Comparison of ENCODE assay signal across 10 cellular contexts in the genomic region with DNA sequence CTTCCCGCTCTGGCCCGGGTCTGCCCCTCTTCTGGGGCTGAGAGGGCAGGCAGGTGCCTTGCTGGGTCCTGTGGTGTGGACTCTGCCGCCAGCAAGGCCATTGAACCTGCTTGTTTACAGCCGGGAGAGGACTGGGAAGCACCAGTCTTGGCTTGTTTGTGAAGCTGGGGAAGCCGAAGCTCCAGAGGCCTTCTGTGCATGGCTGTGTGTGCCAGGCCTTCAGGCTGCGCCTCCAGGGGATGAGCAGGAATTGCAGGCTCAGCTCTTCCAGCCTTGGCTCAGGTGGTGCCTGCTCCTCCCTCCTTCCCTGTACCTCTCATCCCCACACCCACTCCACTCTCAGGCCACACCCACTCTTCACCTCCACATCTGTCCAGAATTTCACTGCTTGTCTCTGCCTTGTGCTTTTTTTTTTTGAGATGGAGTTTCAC. TPM values are rescaled to one million over a fixed set of nuclear protein-coding genes. Genes with fewer than 3 reads are reported as not detected.
DNase-seq lines count a peak whose midpoint lies in the region; ATAC-seq and TF ChIP-seq lines count a peak whose summit lies in the region.
"Had no signal": no experiment of that assay in that cellular context is flagged by ENCODE, and none has a peak within 500 bp of the region (broad histone marks: within the 10 kb centered on the region; RNA-seq: fewer than 3 reads in every experiment).

No MANE protein-coding gene starts in this region.

- TF ChIP-seq CTCF in brain (conservative IDR thresholded peaks at IDR 0.05) (no peak), mucosa of descending colon (IDR thresholded peaks at IDR 0.05) (no peak), GM13976 (IDR thresholded peaks at IDR 0.05; ENCODE audit: borderline replicate concordance, control extremely low read depth, extremely low read depth, insufficient read depth, missing control alignments) (no peak)

- ATAC-seq in mucosa of descending colon (peak; percentile 63), GM21390 (IDR thresholded peaks at IDR 0.05; ENCODE audit: unreplicated experiment) (no peak), HG02610 (IDR thresholded peaks at IDR 0.05; ENCODE audit: unreplicated experiment) (no peak), GM18868 (IDR thresholded peaks at IDR 0.05; ENCODE audit: unreplicated experiment) (no peak)

- peaks cover 30% of the 10 kb centered on the region for H3K4me1 ChIP-seq in mucosa of descending colon (ENCODE audit: low read depth)

- H3K4me1 Mint-ChIP-seq in brain, result peaks cover 40% of the 10 kb centered on the region

- H3K9me3 Mint-ChIP-seq in brain, result no peaks in the 10 kb centered on the region

- in situ Hi-C loops in GM13976 (cut with MboI; ENCODE audit: low sequenced_read_pairs, unreplicated experiment), result loop anchor here (25.0 kb wide), 2 partner anchors 333 to 558 kb away; a partner anchor contains a TSS

- peak overlapping the region in 1 of 5 experiments; percentile 5 for H3K4me3 Mint-ChIP-seq in brain

- H3K27me3 Mint-ChIP-seq in brain, result no peaks in the 10 kb centered on the region

- no peaks in the 10 kb centered on the region for H3K36me3 ChIP-seq in mucosa of descending colon (ENCODE audit: low read depth)

- peak; percentile 43 for DNase-seq in COLO668 (lab: John Stamatoyannopoulos, UW; ENCODE audit: unreplicated experiment)
- peak; percentile 80 for DNase-seq in NCI-H1694 (lab: John Stamatoyannopoulos, UW)
- DNase-seq in mucosa of descending colon, result peak; percentile 37 to 62 (median 58)
- DNase-seq in GM13976 (ENCODE audit: low spot score), result no peak
- DNase-seq: dermis blood vessel endothelial cell, islet precursor cell had no signal

- peaks cover 6% of the 10 kb centered on the region for H3K36me3 Mint-ChIP-seq in brain

- H3K27ac Mint-ChIP-seq in brain, result peak overlapping the region in 3 of 5 experiments; percentile 56 to 73 (median 65)

- intact Hi-C loops in mucosa of descending colon (cut with DNase I, micrococcal nuclease), result no loop called here

- H3K9me3 ChIP-seq in mucosa of descending colon, result no peaks in the 10 kb centered on the region

- no peak overlapping the region for H3K4me3 ChIP-seq in mucosa of descending colon

RNA-seq across cellular contexts. Expression of a gene that starts 17.5 kb away (rescaled TPM):
- 694 TPM for polyA plus RNA-seq in brain (ENCODE audit: insufficient read depth, low read depth, low replicate concordance)
- 100 to 1,000 TPM; 172 to 255 (median 241) TPM for total RNA-seq in mucosa of descending colon

RNA-seq across cellular contexts. Expression of a gene that starts 25.0 kb away (rescaled TPM):
- 627 TPM for polyA plus RNA-seq in brain (ENCODE audit: insufficient read depth, low read depth, low replicate concordance)
- total RNA-seq in mucosa of descending colon, result 100 to 1,000 TPM in 2 of 3 donors, 10 to 100 TPM in 1; 94.4 to 155 (median 141) TPM

RNA-seq across cellular contexts. Expression of a gene that starts 28.5 kb away (rescaled TPM):
- not detected for polyA plus RNA-seq in brain (ENCODE audit: insufficient read depth, low read depth, low replicate concordance)
- total RNA-seq in mucosa of descending colon, result under 1 TPM in 2 of 3 donors, not detected in 1; 0.29 to 0.34 TPM
- total RNA-seq: dermis blood vessel endothelial cell had no signal

RNA-seq across cellular contexts. Expression of a gene that starts 36.2 kb away (rescaled TPM):
- 154 TPM for polyA plus RNA-seq in brain (ENCODE audit: insufficient read depth, low read depth, low replicate concordance)
- total RNA-seq in mucosa of descending colon, result 100 to 1,000 TPM; 104 to 110 (median 107) TPM

RNA-seq across cellular contexts. Expression of a gene that starts 58.5 kb away (rescaled TPM):
- 137 TPM for polyA plus RNA-seq in brain (ENCODE audit: insufficient read depth, low read depth, low replicate concordance)
- 100 to 1,000 TPM; 199 to 374 (median 300) TPM for total RNA-seq in mucosa of descending colon
